8 cellular contexts compared by ENCODE assay signal in the genomic region with DNA sequence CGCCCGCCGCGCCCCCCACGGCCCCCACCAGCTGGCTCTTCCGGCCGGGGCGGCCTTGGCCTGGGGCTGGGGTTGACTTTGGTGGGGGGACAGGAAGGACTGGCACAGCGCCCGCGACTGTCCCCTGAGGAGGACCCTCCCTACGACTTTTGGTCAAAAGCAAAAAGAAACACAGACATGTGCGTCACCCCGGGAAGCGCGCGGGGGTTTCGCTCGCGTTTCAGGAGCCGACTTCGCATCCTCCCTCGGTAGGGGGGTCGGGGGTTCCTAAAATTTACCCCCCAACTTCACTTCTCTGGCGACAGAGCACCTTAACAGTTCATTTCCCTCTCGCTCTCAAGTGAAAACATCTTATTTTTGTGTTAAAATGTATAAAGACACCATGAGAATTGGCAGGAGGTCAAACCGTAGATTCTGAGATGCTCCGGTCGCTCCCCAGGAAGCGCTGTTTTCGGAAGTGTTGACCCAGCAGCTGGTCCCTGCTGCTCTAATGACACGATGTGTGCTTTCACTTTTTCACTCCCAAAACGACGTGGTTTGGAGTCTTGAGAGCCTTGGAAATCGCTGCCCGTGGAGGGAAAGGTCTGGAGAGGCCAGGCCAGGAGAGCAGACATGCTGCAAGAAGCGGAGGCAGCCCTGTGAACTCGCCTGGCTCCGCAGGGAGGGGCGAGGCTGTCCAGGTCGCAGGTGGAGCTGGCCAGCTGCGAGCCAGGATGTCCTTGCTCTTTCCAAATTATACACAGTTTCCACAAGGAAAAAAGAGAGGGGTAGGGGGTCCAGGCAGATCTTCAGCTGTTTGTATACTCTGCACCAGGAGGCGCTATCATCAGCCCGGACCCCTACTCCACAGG.
DNase-seq lines count a peak whose midpoint lies in the region; ATAC-seq and TF ChIP-seq lines count a peak whose summit lies in the region.

No MANE protein-coding gene starts in this region.

- H4K20me1 ChIP-seq in osteoblast (ENCODE audit: insufficient read depth, low read length), result no peaks in the 10 kb centered on the region

- H3K36me3 ChIP-seq in osteoblast (ENCODE audit: insufficient read depth, low read length), result no peaks in the 10 kb centered on the region

- no peaks in the 10 kb centered on the region for H3K27me3 ChIP-seq in osteoblast (ENCODE audit: insufficient read depth, low read length)

- peak overlapping the region; percentile 79 for H3K4me3 ChIP-seq in osteoblast (ENCODE audit: insufficient read depth, low read length)

- H3K79me2 ChIP-seq in osteoblast (ENCODE audit: insufficient read depth, low read length), result no peaks in the 10 kb centered on the region

- peak; percentile 19 for TF ChIP-seq CTCF in osteoblast (IDR thresholded peaks at IDR 0.05; ENCODE audit: extremely low read depth, low read depth, low read length)

- H2AFZ ChIP-seq in osteoblast (ENCODE audit: low read length), result peak overlapping the region; percentile 87

- H3K4me1 ChIP-seq in osteoblast (ENCODE audit: insufficient read depth, low read length), result peaks cover 11% of the 10 kb centered on the region

- peak overlapping the region; percentile 99 for H3K4me2 ChIP-seq in osteoblast (ENCODE audit: insufficient read depth, low read length)

- peak; percentile 19 for DNase-seq in NCI-H345 (lab: John Stamatoyannopoulos, UW)
- no peak for DNase-seq in NCI-H345 treated with DMSO at 0.1 percent for 48 hours (lab: John Stamatoyannopoulos, UW; ENCODE audit: unreplicated experiment)
- peak; percentile 64 for DNase-seq in NCI-H69 (lab: John Stamatoyannopoulos, UW)
- DNase-seq in activated naive CD4-positive, alpha-beta T cell treated with anti-CD3 and anti-CD28 coated beads, Interleukin-2, amount 50 U/mL, for 16 hours, result peak; percentile 37
- DNase-seq in Right ventricle myocardium inferior (ENCODE audit: missing footprints), result peak; percentile 77
- peak; percentile 92 for DNase-seq in osteoblast (ENCODE audit: insufficient read length, low spot score, missing footprints)
- DNase-seq in NCI-H187 treated with DMSO at 0.1 percent for 48 hours (lab: John Stamatoyannopoulos, UW), result no peak

- no peaks in the 10 kb centered on the region for H3K9me3 ChIP-seq in osteoblast (ENCODE audit: low read depth, low read length)

- intact Hi-C loops in Right ventricle myocardium inferior (cut with DNase I), result loop anchor here (2.0 kb wide), 1 partner anchor 333 kb away; a partner anchor contains a TSS

- ATAC-seq in Right ventricle myocardium inferior (peak; percentile 55), GM18517 (IDR thresholded peaks at IDR 0.05; ENCODE audit: unreplicated experiment) (no peak)

- H3K27ac ChIP-seq in osteoblast (ENCODE audit: low read depth, low read length), result no peak overlapping the region

Comparison
In these comparisons a context has a peak if more than half of its experiments do, and no peak if none do; other contexts are left out.
1. DNase-seq: peak in NCI-H345 (single experiment), NCI-H69 (single experiment), activated naive CD4-positive, alpha-beta T cell treated with anti-CD3 and anti-CD28 coated beads, Interleukin-2, amount 50 U/mL, for 16 hours (single experiment), Right ventricle myocardium inferior (single experiment) and osteoblast (single experiment); none in NCI-H345 treated with DMSO at 0.1 percent for 48 hours (single experiment) and NCI-H187 treated with DMSO at 0.1 percent for 48 hours (single experiment).